ENCODE assay signal across 8 cellular contexts in genomic region chr16:69709456-69710084, GRCh38. TPM values are rescaled to one million over a fixed set of nuclear protein-coding genes. Genes with fewer than 3 reads are reported as not detected.
DNase-seq lines count a peak whose midpoint lies in the region; ATAC-seq and TF ChIP-seq lines count a peak whose summit lies in the region.

No MANE protein-coding gene starts in this region.

- dilution Hi-C loops in mammary epithelial cell (cut with HindIII; ENCODE audit: low sequenced_read_pairs): no loop called here

- H3K36me3 ChIP-seq in mammary epithelial cell (ENCODE audit: insufficient read depth, low read length) (peaks cover 13% of the 10 kb centered on the region), kidney epithelial cell (ENCODE audit: control insufficient read depth, insufficient read depth, low read length) (no peaks in the 10 kb centered on the region), tibial nerve (peaks cover 0 to 35% (median 0%) of the 10 kb centered on the region in 3 donors)
- peaks cover 3% of the 10 kb centered on the region for H3K36me3 ChIP-seq in effector memory CD4-positive, alpha-beta T cell (ENCODE audit: control insufficient read depth, insufficient read depth, low read length)

- BruUV-seq in Calu3 (replicated peaks; lab: Mats Ljungman, UMichigan): no TSS peak
- no TSS peak for BruUV-seq in mammary epithelial cell (replicated peaks; lab: Mats Ljungman, UMichigan)

- H3K4me3 ChIP-seq in mammary epithelial cell (replicated peaks in 1 of 3; ENCODE audit: insufficient read depth in 1 of 3, low read depth in 2 of 3, low read length in 3 of 3): no peak overlapping the region
- H3K4me3 ChIP-seq in kidney epithelial cell (ENCODE audit: low read depth, low read length): no peak overlapping the region
- no peak overlapping the region for H3K4me3 ChIP-seq in tibial nerve
- H3K4me3 ChIP-seq in effector memory CD4-positive, alpha-beta T cell (ENCODE audit: insufficient read depth, low read depth, low read length, poor library complexity, severe bottlenecking): no peak overlapping the region

- no peaks in the 10 kb centered on the region for H3K9me3 Mint-ChIP-seq in Calu3 (ENCODE audit: low read depth, unreplicated experiment)

- H3K27ac Mint-ChIP-seq in Calu3 (ENCODE audit: unreplicated experiment): peak overlapping the region; percentile 37

- TF ChIP-seq EP300 in tibial nerve (IDR thresholded peaks at IDR 0.05): peak in 1 of 2 donors; percentile 16

- H3K4me3 Mint-ChIP-seq in Calu3 (ENCODE audit: low read depth, unreplicated experiment): no peak overlapping the region

- in situ Hi-C loops in mammary epithelial cell (cut with MboI; ENCODE audit: low sequenced_read_pairs in 2 of 2): loop anchor here in 1 of 2 donors (5.0 kb wide), 1 partner anchor 43 kb away; the partner anchor contains the start of gene NOB1

- H3K79me2 ChIP-seq in mammary epithelial cell (ENCODE audit: insufficient read depth, low read length): peaks cover 4% of the 10 kb centered on the region

- peaks cover 33% of the 10 kb centered on the region for H3K4me1 Mint-ChIP-seq in Calu3 (ENCODE audit: low read depth, unreplicated experiment)

- no peaks in the 10 kb centered on the region for H3K9me3 ChIP-seq in mammary epithelial cell (replicated peaks; ENCODE audit: insufficient read depth, low read length)
- H3K9me3 ChIP-seq in tibial nerve: no peaks in the 10 kb centered on the region
- H3K9me3 ChIP-seq in effector memory CD4-positive, alpha-beta T cell (ENCODE audit: control insufficient read depth, low read length): no peaks in the 10 kb centered on the region

- H3K4me2 ChIP-seq in mammary epithelial cell (ENCODE audit: insufficient read depth, low read depth, low read length): no peak overlapping the region

- DNase-seq in Calu3 (no peak), HS-5 (ENCODE audit: low read depth) (peak; percentile 32), NOMO-1 treated with dmso at 0.1 percent for 144 hours (lab: John Stamatoyannopoulos, UW; ENCODE audit: unreplicated experiment) (peak; percentile 13), mammary epithelial cell (peak; percentile 60), kidney epithelial cell (ENCODE audit: low read depth) (no peak), tibial nerve (ENCODE audit: low spot score in 2 of 2) (peak in 1 of 2 donors; percentile 46)
- no peak for DNase-seq in effector memory CD4-positive, alpha-beta T cell

- no peak overlapping the region for H3K9ac ChIP-seq in mammary epithelial cell (ENCODE audit: insufficient read depth, low read length)

- H4K20me1 ChIP-seq in mammary epithelial cell (ENCODE audit: insufficient read depth, low read length): no peaks in the 10 kb centered on the region

- H3K4me1 ChIP-seq in mammary epithelial cell (ENCODE audit: insufficient read depth, low read length): peaks cover 33% of the 10 kb centered on the region
- H3K4me1 ChIP-seq in tibial nerve: peaks cover 0 to 24% (median 0%) of the 10 kb centered on the region in 4 donors
- H3K4me1 ChIP-seq in effector memory CD4-positive, alpha-beta T cell (ENCODE audit: control insufficient read depth, insufficient read depth, low read length, poor library complexity, severe bottlenecking): no peaks in the 10 kb centered on the region

- no peak for ATAC-seq in HG02759 (IDR thresholded peaks at IDR 0.05; ENCODE audit: unreplicated experiment)

- WGBS in mammary epithelial cell (ENCODE audit: low coverage, missing lambda C conversion rate): 26% methylated on average over 5 of the region's 5 CpGs
- 32 to 45% methylated on average over 5 of the region's 5 CpGs for WGBS in tibial nerve, 2 donors

- H2AFZ ChIP-seq in mammary epithelial cell (ENCODE audit: low read depth, low read length): no peak overlapping the region

- TF ChIP-seq CTCF in Calu3 (IDR thresholded peaks at IDR 0.05; ENCODE audit: unreplicated experiment): peak; percentile 48
- TF ChIP-seq CTCF in mammary epithelial cell (conservative IDR thresholded peaks at IDR 0.05 in 1 of 2, IDR thresholded peaks at IDR 0.05 in 1 of 2; ENCODE audit: extremely low read depth in 1 of 2, insufficient read depth in 1 of 2, low read depth in 1 of 2, low read length in 2 of 2): peak; percentile 61 to 63
- TF ChIP-seq CTCF in kidney epithelial cell (IDR thresholded peaks at IDR 0.05; ENCODE audit: insufficient read depth, low read length, poor library complexity, severe bottlenecking): peak; percentile 52
- peak; percentile 52 to 82 (median 66) for TF ChIP-seq CTCF in tibial nerve (IDR thresholded peaks at IDR 0.05)

- H3K36me3 Mint-ChIP-seq in Calu3 (ENCODE audit: insufficient read depth, unreplicated experiment): peaks cover 86% of the 10 kb centered on the region

- TF ChIP-seq POLR2A in tibial nerve (IDR thresholded peaks at IDR 0.05): no peak

- H3K27me3 ChIP-seq in mammary epithelial cell (ENCODE audit: insufficient read depth, low read length) (no peaks in the 10 kb centered on the region), kidney epithelial cell (ENCODE audit: control insufficient read depth, insufficient read depth, low read length) (no peaks in the 10 kb centered on the region), tibial nerve (no peaks in the 10 kb centered on the region)
- H3K27me3 ChIP-seq in effector memory CD4-positive, alpha-beta T cell (replicated peaks; ENCODE audit: control insufficient read depth, insufficient read depth, low read length, poor library complexity, severe bottlenecking): no peaks in the 10 kb centered on the region

- intact Hi-C loops in Calu3 (cut with micrococcal nuclease; ENCODE audit: unreplicated experiment): loop anchor here (1.0 to 2.0 kb wide), 2 partner anchors 17 to 45 kb away; partner anchors contain the start of genes NOB1 and NQO1
- intact Hi-C loops in mammary epithelial cell (cut with micrococcal nuclease): loop anchor here (1.0 to 10.0 kb wide), 3 partner anchors 45 to 315 kb away; partner anchors contain the start of gene NOB1

- H3K27ac ChIP-seq in mammary epithelial cell (ENCODE audit: insufficient read depth, low read depth, low read length) (no peak overlapping the region), tibial nerve (peak overlapping the region in 2 of 4 donors; percentile 19 to 45)
- no peak overlapping the region for H3K27ac ChIP-seq in effector memory CD4-positive, alpha-beta T cell (ENCODE audit: insufficient read depth, low read length, poor library complexity, severe bottlenecking)

- H3K27me3 Mint-ChIP-seq in Calu3 (ENCODE audit: unreplicated experiment): no peaks in the 10 kb centered on the region

- CTCF ChIA-PET in Calu3 (lab: Charles Lee): interaction anchor here (0.6 to 2.4 kb wide), 2 partner anchors 45 to 68 kb away, joined by 8 to 13 read pairs; partner anchors contain the start of gene NOB1
- CTCF ChIA-PET in mammary epithelial cell (lab: Charles Lee; ENCODE audit: low non-redundant PET): interaction anchor here (0.6 to 1.1 kb wide), 2 partner anchors 45 to 171 kb away, joined by 3 read pairs; partner anchors contain the start of gene NOB1

RNA-seq across cellular contexts. Expression of gene NQO1, which starts 16.8 kb away (rescaled TPM):
- total RNA-seq in Calu3 (2022) (365 and 415 TPM in 2 replicates), mammary epithelial cell (100 to 1,000 TPM; 241 to 421 TPM), kidney epithelial cell (38.7 and 72.7 TPM in 2 replicates), tibial nerve (100 to 1,000 TPM in 1 of 4 donors, 10 to 100 TPM in 3; 19.0 to 106 (median 55.0) TPM)
- 446 TPM for polyA plus RNA-seq in mammary epithelial cell
- 221 TPM for polyA minus RNA-seq in mammary epithelial cell

RNA-seq across cellular contexts. Expression of gene NOB1, which starts 45.2 kb away (rescaled TPM):
- total RNA-seq in Calu3 (2022): 82.4 and 88.2 TPM in 2 replicates
- 10 to 100 TPM; 30.7 to 72.3 TPM for total RNA-seq in mammary epithelial cell
- polyA plus RNA-seq in mammary epithelial cell: 90.4 TPM
- polyA minus RNA-seq in mammary epithelial cell: 83.8 TPM
- 52.2 and 54.1 TPM in 2 replicates for total RNA-seq in kidney epithelial cell
- total RNA-seq in tibial nerve: 10 to 100 TPM; 23.2 to 42.3 (median 38.1) TPM

RNA-seq across cellular contexts. Expression of gene WWP2, which starts 52.6 kb away (rescaled TPM):
- 47.5 and 53.8 TPM in 2 replicates for total RNA-seq in Calu3 (2022)
- total RNA-seq in mammary epithelial cell: 10 to 100 TPM; 30.3 to 32.8 TPM
- polyA plus RNA-seq in mammary epithelial cell: 13.3 TPM
- 41.5 TPM for polyA minus RNA-seq in mammary epithelial cell
- 40.7 and 40.9 TPM in 2 replicates for total RNA-seq in kidney epithelial cell
- 10 to 100 TPM; 40.8 to 96.9 (median 84.3) TPM for total RNA-seq in tibial nerve

Comparison
In these comparisons a context has a peak if more than half of its experiments do, and no peak if none do; other contexts are left out.
1. DNase-seq: peak in HS-5 (single experiment), NOMO-1 treated with dmso at 0.1 percent for 144 hours (single experiment) and mammary epithelial cell (single experiment); none in Calu3 (single experiment), kidney epithelial cell (single experiment) and effector memory CD4-positive, alpha-beta T cell (0 of 3).
2. Peak in every context shown above with its lines, with median percentiles within 50 percentile points of each other: CTCF ChIP-seq.